In genomic region chr1:111497592-111497991, GRCh38 we compare ENCODE assay signal across 22 cellular contexts. TPM values are rescaled to one million over a fixed set of nuclear protein-coding genes. Genes with fewer than 3 reads are reported as not detected.
DNase-seq lines count a peak whose midpoint lies in the region; ATAC-seq and TF ChIP-seq lines count a peak whose summit lies in the region.
"Had no signal": no experiment of that assay in that cellular context is flagged by ENCODE, and none has a peak within 500 bp of the region (broad histone marks: within the 10 kb centered on the region; RNA-seq: fewer than 3 reads in every experiment).

No MANE protein-coding gene starts in this region.

- H3K4me3 ChIP-seq in GM23338, result no peak overlapping the region
- H3K4me3 ChIP-seq in A673 (ENCODE audit: low read depth, low read length, poor library complexity, severe bottlenecking), result no peak overlapping the region
- peak overlapping the region in 1 of 2 donors; percentile 14 for H3K4me3 ChIP-seq in aorta (ENCODE audit: low read length in 2 of 2)
- H3K4me3 ChIP-seq: coronary artery, right lobe of liver, thyroid gland had no signal

- no peaks in the 10 kb centered on the region for H3K79me2 ChIP-seq in GM23338 (replicated peaks; ENCODE audit: insufficient read depth)
- H3K79me2 ChIP-seq: parathyroid adenoma had no signal

- no peak overlapping the region for H3K4me2 ChIP-seq in GM23338

- H3K27me3 ChIP-seq in GM23338 (ENCODE audit: insufficient read depth), result no peaks in the 10 kb centered on the region
- H3K27me3 ChIP-seq in A673 (replicated peaks; ENCODE audit: insufficient read depth, low read depth, low read length, poor library complexity), result peaks cover 29% of the 10 kb centered on the region
- H3K27me3 ChIP-seq in aorta (ENCODE audit: control insufficient read depth in 1 of 2, insufficient read depth in 2 of 2, low read length in 1 of 2), result no peaks in the 10 kb centered on the region
- H3K27me3 ChIP-seq: right lobe of liver, thyroid gland had no signal

- H3K9me3 Mint-ChIP-seq in activated CD4-positive, alpha-beta T cell treated with anti-CD3 and anti-CD28 coated beads, Interleukin-2, amount 10 ng/mL, durations not matched to agents 24 days and 14 days, result peaks cover 33% of the 10 kb centered on the region
- H3K9me3 Mint-ChIP-seq in GM23338 (peaks cover 3% of the 10 kb centered on the region; the same call in 2 of the 3 replicates), activated B cell treated with CpG ODN at 0.5 μM for 24 hours (peaks cover 4% of the 10 kb centered on the region)
- H3K9me3 Mint-ChIP-seq in stimulated activated memory B cell treated with anti-CD40 and anti-IgM and Interleukin-4, amounts not matched to agents 10 μg/mL and 1 μg/mL and 100 μg/mL, for 72 hours, result peaks cover 9% of the 10 kb centered on the region

- TF ChIP-seq CTCF in GM23338 (conservative IDR thresholded peaks at IDR 0.05; ENCODE audit: low read depth in 2 of 2), result no peak
- no peak for TF ChIP-seq CTCF in activated B cell treated with CpG ODN at 0.5 μM for 24 hours (IDR thresholded peaks at IDR 0.05)
- TF ChIP-seq CTCF in A673 (conservative IDR thresholded peaks at IDR 0.05; ENCODE audit: low read depth, low read length), result no peak

- ATAC-seq in GM23338, result no peak
- ATAC-seq in activated B cell treated with CpG ODN at 0.5 μM for 24 hours (ENCODE audit: low read depth), result peak; percentile 77
- ATAC-seq in stimulated activated memory B cell treated with anti-CD40 and anti-IgM and Interleukin-4, amounts not matched to agents 10 μg/mL and 1 μg/mL and 100 μg/mL, for 72 hours, result peak; percentile 74
- no peak for ATAC-seq in aorta (ENCODE audit: low FRiP score)
- ATAC-seq: right lobe of liver had no signal

- no peaks in the 10 kb centered on the region for H3F3A ChIP-seq in GM23338 (replicated peaks; ENCODE audit: low read depth)

- no peaks in the 10 kb centered on the region for H3K9me2 ChIP-seq in GM23338 (ENCODE audit: insufficient read depth)

- peaks cover 22% of the 10 kb centered on the region for H3K4me1 Mint-ChIP-seq in activated CD4-positive, alpha-beta T cell treated with anti-CD3 and anti-CD28 coated beads, Interleukin-2, amount 10 ng/mL, durations not matched to agents 24 days and 14 days
- H3K4me1 Mint-ChIP-seq in GM23338, result peaks cover 5% of the 10 kb centered on the region; the same call in 2 of the 3 replicates
- H3K4me1 Mint-ChIP-seq in activated B cell treated with CpG ODN at 0.5 μM for 24 hours, result peaks cover 19% of the 10 kb centered on the region
- peaks cover 20% of the 10 kb centered on the region for H3K4me1 Mint-ChIP-seq in stimulated activated memory B cell treated with anti-CD40 and anti-IgM and Interleukin-4, amounts not matched to agents 10 μg/mL and 1 μg/mL and 100 μg/mL, for 72 hours

- peaks cover 2% of the 10 kb centered on the region for H3K27me3 Mint-ChIP-seq in activated CD4-positive, alpha-beta T cell treated with anti-CD3 and anti-CD28 coated beads, Interleukin-2, amount 10 ng/mL, durations not matched to agents 24 days and 14 days
- no peaks in the 10 kb centered on the region for H3K27me3 Mint-ChIP-seq in GM23338 (ENCODE audit: insufficient read depth, low read depth, poor library complexity)
- H3K27me3 Mint-ChIP-seq in activated B cell treated with CpG ODN at 0.5 μM for 24 hours, result no peaks in the 10 kb centered on the region
- H3K27me3 Mint-ChIP-seq in stimulated activated memory B cell treated with anti-CD40 and anti-IgM and Interleukin-4, amounts not matched to agents 10 μg/mL and 1 μg/mL and 100 μg/mL, for 72 hours, result no peaks in the 10 kb centered on the region
- H3K27me3 Mint-ChIP-seq: natural killer cell treated with Interleukin-12 subunit alpha and Interleukin-12 subunit beta and Interleukin-15 and Interleukin-18, amount 100 ng/mL, for 72 hours had no signal

- H2AFZ ChIP-seq in GM23338, result peak overlapping the region; percentile 73
- H2AFZ ChIP-seq: parathyroid adenoma had no signal

- H3K4me1 ChIP-seq in GM23338 (ENCODE audit: insufficient read depth), result no peaks in the 10 kb centered on the region
- no peaks in the 10 kb centered on the region for H3K4me1 ChIP-seq in A673 (ENCODE audit: insufficient read depth, low read length, poor library complexity, severe bottlenecking)
- no peaks in the 10 kb centered on the region for H3K4me1 ChIP-seq in aorta (ENCODE audit: control insufficient read depth in 1 of 2, insufficient read depth in 2 of 2, low read length in 2 of 2)
- H3K4me1 ChIP-seq: parathyroid adenoma, right lobe of liver, thyroid gland had no signal

- H3K36me3 ChIP-seq in GM23338 (ENCODE audit: insufficient read depth), result no peaks in the 10 kb centered on the region
- H3K36me3 ChIP-seq in A673 (ENCODE audit: insufficient read depth, low read length, poor library complexity, severe bottlenecking), result no peaks in the 10 kb centered on the region
- H3K36me3 ChIP-seq in aorta (ENCODE audit: control insufficient read depth in 1 of 2, insufficient read depth in 2 of 2, low read length in 1 of 2), result no peaks in the 10 kb centered on the region
- H3K36me3 ChIP-seq: right lobe of liver, thyroid gland had no signal

- BruUV-seq in A673 (replicated peaks; lab: Mats Ljungman, UMichigan), result no TSS peak

- peaks cover 18% of the 10 kb centered on the region for H3K36me3 Mint-ChIP-seq in activated CD4-positive, alpha-beta T cell treated with anti-CD3 and anti-CD28 coated beads, Interleukin-2, amount 10 ng/mL, durations not matched to agents 24 days and 14 days (ENCODE audit: low read depth)
- H3K36me3 Mint-ChIP-seq in GM23338 (ENCODE audit: low read depth) (no peaks in the 10 kb centered on the region), activated B cell treated with CpG ODN at 0.5 μM for 24 hours (ENCODE audit: low read depth) (no peaks in the 10 kb centered on the region)
- peaks cover 6% of the 10 kb centered on the region for H3K36me3 Mint-ChIP-seq in stimulated activated memory B cell treated with anti-CD40 and anti-IgM and Interleukin-4, amounts not matched to agents 10 μg/mL and 1 μg/mL and 100 μg/mL, for 72 hours
- H3K36me3 Mint-ChIP-seq: CD4-positive, CD25-positive, alpha-beta regulatory T cell had no signal

- H3K27ac ChIP-seq in GM23338 (ENCODE audit: low read depth) (no peak overlapping the region), A673 (ENCODE audit: low read depth, low read length, poor library complexity, severe bottlenecking) (no peak overlapping the region), aorta (ENCODE audit: low read depth in 1 of 2, low read length in 2 of 2) (no peak overlapping the region)
- H3K27ac ChIP-seq: parathyroid adenoma, right lobe of liver, thyroid gland had no signal

- H3K9me3 ChIP-seq in A673 (ENCODE audit: low read depth, low read length, poor library complexity, severe bottlenecking) (no peaks in the 10 kb centered on the region), aorta (ENCODE audit: control insufficient read depth, low read length) (no peaks in the 10 kb centered on the region)
- H3K9me3 ChIP-seq: right lobe of liver, thyroid gland had no signal

- 64 to 69% methylated on average over 5 of the region's 5 CpGs for WGBS in aorta, 2 donors

- H3K4me3 Mint-ChIP-seq in activated CD4-positive, alpha-beta T cell treated with anti-CD3 and anti-CD28 coated beads, Interleukin-2, amount 10 ng/mL, durations not matched to agents 24 days and 14 days, result no peak overlapping the region
- no peak overlapping the region for H3K4me3 Mint-ChIP-seq in GM23338
- H3K4me3 Mint-ChIP-seq in activated B cell treated with CpG ODN at 0.5 μM for 24 hours, result no peak overlapping the region
- H3K4me3 Mint-ChIP-seq in stimulated activated memory B cell treated with anti-CD40 and anti-IgM and Interleukin-4, amounts not matched to agents 10 μg/mL and 1 μg/mL and 100 μg/mL, for 72 hours, result no peak overlapping the region
- H3K4me3 Mint-ChIP-seq: CD4-positive, CD25-positive, alpha-beta regulatory T cell; natural killer cell treated with Interleukin-12 subunit alpha and Interleukin-12 subunit beta and Interleukin-15 and Interleukin-18, amount 100 ng/mL, for 72 hours had no signal

- intact Hi-C loops in activated CD4-positive, alpha-beta T cell treated with anti-CD3 and anti-CD28 coated beads, Interleukin-2, amount 10 ng/mL, durations not matched to agents 24 days and 14 days (cut with micrococcal nuclease), result loop anchor here (2.0 kb wide), 1 partner anchor 21 kb away; no protein-coding TSS in a partner anchor
- intact Hi-C loops in activated B cell treated with CpG ODN at 0.5 μM for 24 hours (cut with micrococcal nuclease), result no loop called here
- intact Hi-C loops in A673 (cut with micrococcal nuclease; ENCODE audit: unreplicated experiment), result no loop called here
- intact Hi-C loops in aorta (cut with DNase I), result no loop called here

- DNase-seq in activated CD4-positive, alpha-beta T cell treated with anti-CD3 and anti-CD28 coated beads, Interleukin-2, amount 10 ng/mL, durations not matched to agents 24 days and 14 days, result no peak
- no peak for DNase-seq in activated CD4-positive, alpha-beta T cell treated with anti-CD3 and anti-CD28 coated beads for 48 hours
- DNase-seq in GM23338 (ENCODE audit: low spot score) (no peak), activated B cell treated with CpG ODN at 0.5 μM for 24 hours (no peak), A673 (ENCODE audit: low spot score) (no peak), cerebellar nuclear complex (lab: John Stamatoyannopoulos, UW) (no peak), aorta (no peak)
- DNase-seq: activated CD4-positive, alpha-beta T cell treated with anti-CD3 and anti-CD28 coated beads, Interleukin-2, amount 50 U/mL, for 4 hours; CD4-positive, CD25-positive, alpha-beta regulatory T cell; GF-D8; GOT3; NCI-H1092; NCI-H1930; NCI-H446 treated with DMSO at 0.1 percent for 48 hours; right lobe of liver; Right ventricle myocardium superior; stimulated activated CD4-positive, alpha-beta T cell treated with anti-CD3 and anti-CD28 coated beads, Interleukin-15, amount 100 ng/mL, for 24 hours; thyroid gland had no signal

- POLR2A ChIA-PET in activated B cell treated with CpG ODN at 0.5 μM for 24 hours (lab: Charles Lee), result interaction anchor here (0.8 to 4.8 kb wide), 4 partner anchors 10 to 356 kb away, joined by 3 to 42 read pairs (median 5); no protein-coding TSS in a partner anchor
- POLR2A ChIA-PET in A673 (lab: Charles Lee; ENCODE audit: low non-redundant PET), result no interaction called here

- H3K27ac Mint-ChIP-seq in activated CD4-positive, alpha-beta T cell treated with anti-CD3 and anti-CD28 coated beads, Interleukin-2, amount 10 ng/mL, durations not matched to agents 24 days and 14 days, result peak overlapping the region; percentile 42
- no peak overlapping the region for H3K27ac Mint-ChIP-seq in GM23338
- H3K27ac Mint-ChIP-seq in activated B cell treated with CpG ODN at 0.5 μM for 24 hours, result no peak overlapping the region
- H3K27ac Mint-ChIP-seq in stimulated activated memory B cell treated with anti-CD40 and anti-IgM and Interleukin-4, amounts not matched to agents 10 μg/mL and 1 μg/mL and 100 μg/mL, for 72 hours, result peak overlapping the region; percentile 53

- CTCF ChIA-PET in activated B cell treated with CpG ODN at 0.5 μM for 24 hours (lab: Charles Lee) (interaction anchor here (0.8 to 3.2 kb wide), 7 partner anchors 8 to 217 kb away, joined by 3 to 26 read pairs (median 3); no protein-coding TSS in a partner anchor), A673 (lab: Charles Lee) (no interaction called here)

- H4K20me1 ChIP-seq in GM23338 (replicated peaks; ENCODE audit: insufficient read depth), result no peaks in the 10 kb centered on the region

RNA-seq across cellular contexts. Expression of gene ADORA3, which starts 5.8 kb away (rescaled TPM):
- not detected in 2 replicates for total RNA-seq in activated CD4-positive, alpha-beta T cell treated with anti-CD3 and anti-CD28 coated beads, Interleukin-2, amount 10 ng/mL, durations not matched to agents 24 days and 14 days
- total RNA-seq in GM23338 (2014; rRNA removed; shearing (Covaris generic)), result not detected in 2 replicates
- polyA plus RNA-seq in GM23338 (2016; fragmentation: Nextera tagmentation; extraction: Ambion mirVana) (not detected in 2 replicates), aorta (10 to 100 TPM in 1 of 2 donors, 1 to 10 TPM in 1; 3.4 to 13.4 TPM)
- total RNA-seq in activated B cell treated with CpG ODN at 0.5 μM for 24 hours (not detected in 2 replicates), A673 (2021) (not detected in 2 replicates), aorta (10 to 100 TPM in 1 of 2 donors, 1 to 10 TPM in 1; 4.3 to 10.5 TPM)
- total RNA-seq: CD4-positive, CD25-positive, alpha-beta regulatory T cell; natural killer cell treated with Interleukin-12 subunit alpha and Interleukin-12 subunit beta and Interleukin-15 and Interleukin-18, amount 100 ng/mL, for 72 hours had no signal
- polyA plus RNA-seq: CD4-positive, CD25-positive, alpha-beta regulatory T cell had no signal

RNA-seq across cellular contexts. Expression of gene TMIGD3, which starts 5.8 kb away (rescaled TPM):
- total RNA-seq in activated CD4-positive, alpha-beta T cell treated with anti-CD3 and anti-CD28 coated beads, Interleukin-2, amount 10 ng/mL, durations not matched to agents 24 days and 14 days, result not detected in 2 replicates
- total RNA-seq in GM23338 (2014; rRNA removed; shearing (Covaris generic)), result not detected in 2 replicates
- polyA plus RNA-seq in GM23338 (2016; fragmentation: Nextera tagmentation; extraction: Ambion mirVana) (not detected in 2 replicates), aorta (1 to 10 TPM; 1.3 to 7.3 TPM)
- total RNA-seq in activated B cell treated with CpG ODN at 0.5 μM for 24 hours (not detected in 2 replicates), A673 (2021) (not detected in 2 replicates), aorta (1 to 10 TPM; 4.0 to 6.0 TPM)
- total RNA-seq: CD4-positive, CD25-positive, alpha-beta regulatory T cell; natural killer cell treated with Interleukin-12 subunit alpha and Interleukin-12 subunit beta and Interleukin-15 and Interleukin-18, amount 100 ng/mL, for 72 hours had no signal
- polyA plus RNA-seq: CD4-positive, CD25-positive, alpha-beta regulatory T cell had no signal

RNA-seq across cellular contexts. Expression of gene C1orf162, which starts 23.8 kb away (rescaled TPM):
- 2.1 and 2.7 TPM in 2 replicates for total RNA-seq in activated CD4-positive, alpha-beta T cell treated with anti-CD3 and anti-CD28 coated beads, Interleukin-2, amount 10 ng/mL, durations not matched to agents 24 days and 14 days
- 0.16 and 0.69 TPM in 2 replicates for total RNA-seq in GM23338 (2014; rRNA removed; shearing (Covaris generic))
- polyA plus RNA-seq in GM23338 (2016; fragmentation: Nextera tagmentation; extraction: Ambion mirVana), result 0.28 and 0.47 TPM in 2 replicates
- total RNA-seq in activated B cell treated with CpG ODN at 0.5 μM for 24 hours, result 29.4 and 33.2 TPM in 2 replicates
- 0.21 and 0.50 TPM in 2 replicates for total RNA-seq in A673 (2021)
- total RNA-seq in aorta, result 10 to 100 TPM; 19.1 to 53.6 TPM
- polyA plus RNA-seq in aorta, result 10 to 100 TPM; 20.5 to 51.5 TPM

RNA-seq across cellular contexts. Expression of gene ATP5PB, which starts 48.3 kb away (rescaled TPM):
- 308 and 325 TPM in 2 replicates for total RNA-seq in activated CD4-positive, alpha-beta T cell treated with anti-CD3 and anti-CD28 coated beads, Interleukin-2, amount 10 ng/mL, durations not matched to agents 24 days and 14 days
- total RNA-seq in GM23338 (2014; rRNA removed; shearing (Covaris generic)), result 272 and 300 TPM in 2 replicates
- polyA plus RNA-seq in GM23338 (2016; fragmentation: Nextera tagmentation; extraction: Ambion mirVana) (260 and 279 TPM in 2 replicates), aorta (100 to 1,000 TPM; 140 to 219 TPM)
- total RNA-seq in activated B cell treated with CpG ODN at 0.5 μM for 24 hours (220 and 229 TPM in 2 replicates), A673 (2021) (316 and 344 TPM in 2 replicates), aorta (100 to 1,000 TPM; 110 TPM)

RNA-seq across cellular contexts. Expression of gene WDR77, which starts 48.5 kb away (rescaled TPM):
- 60.9 and 65.0 TPM in 2 replicates for total RNA-seq in activated CD4-positive, alpha-beta T cell treated with anti-CD3 and anti-CD28 coated beads, Interleukin-2, amount 10 ng/mL, durations not matched to agents 24 days and 14 days
- total RNA-seq in GM23338 (2014; rRNA removed; shearing (Covaris generic)), result 111 and 117 TPM in 2 replicates
- polyA plus RNA-seq in GM23338 (2016; fragmentation: Nextera tagmentation; extraction: Ambion mirVana), result 75.0 and 85.9 TPM in 2 replicates
- total RNA-seq in activated B cell treated with CpG ODN at 0.5 μM for 24 hours, result 55.8 and 63.3 TPM in 2 replicates
- 56.1 and 67.9 TPM in 2 replicates for total RNA-seq in A673 (2021)
- 10 to 100 TPM; 17.1 to 17.4 TPM for total RNA-seq in aorta
- polyA plus RNA-seq in aorta, result 10 to 100 TPM; 14.5 to 20.1 TPM

Comparison
In these comparisons a context has a peak if more than half of its experiments do, and no peak if none do; other contexts are left out.
1. H3K27ac Mint-ChIP-seq: peak in activated CD4-positive, alpha-beta T cell treated with anti-CD3 and anti-CD28 coated beads, Interleukin-2, amount 10 ng/mL, durations not matched to agents 24 days and 14 days (single experiment) and stimulated activated memory B cell treated with anti-CD40 and anti-IgM and Interleukin-4, amounts not matched to agents 10 μg/mL and 1 μg/mL and 100 μg/mL, for 72 hours (single experiment); none in GM23338 (single experiment) and activated B cell treated with CpG ODN at 0.5 μM for 24 hours (single experiment).
2. ATAC-seq: peak in activated B cell treated with CpG ODN at 0.5 μM for 24 hours (single experiment) and stimulated activated memory B cell treated with anti-CD40 and anti-IgM and Interleukin-4, amounts not matched to agents 10 μg/mL and 1 μg/mL and 100 μg/mL, for 72 hours (single experiment); none in GM23338 (single experiment) and aorta (single experiment).